21 cellular contexts compared by ENCODE assay signal in the genomic region with DNA sequence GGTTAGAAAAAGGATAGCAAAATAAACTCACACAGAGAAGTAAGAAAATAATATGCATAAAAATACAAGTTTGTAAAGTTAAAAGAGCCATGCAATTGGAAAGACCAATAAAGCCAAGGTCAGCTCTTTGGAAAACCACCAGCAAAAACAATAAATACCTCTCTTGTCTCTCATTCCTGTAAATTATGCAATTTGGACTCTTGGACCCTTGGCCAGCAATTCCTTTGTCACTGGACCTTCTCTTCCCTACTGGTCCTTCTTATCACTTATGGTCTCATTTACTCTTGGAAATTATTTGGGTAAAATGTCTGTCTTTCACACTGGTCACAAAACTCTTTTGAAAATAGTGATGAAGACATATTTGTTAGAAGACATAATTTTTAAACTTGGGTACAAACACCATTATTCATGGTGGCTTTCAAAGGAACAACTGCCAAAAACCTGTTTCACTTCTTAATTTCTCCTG.
"Had no signal": no experiment of that assay in that cellular context is flagged by ENCODE, and none has a peak within 500 bp of the region (broad histone marks: within the 10 kb centered on the region; RNA-seq: fewer than 3 reads in every experiment).

No MANE protein-coding gene starts in this region.

- H3K27ac ChIP-seq: heart left ventricle, left lung, lower lobe of right lung, psoas muscle, sigmoid colon, skin epidermis, suprapubic skin, thyroid gland had no signal

- FAIRE-seq: endometrium, frontal cortex, urothelium cell line had no signal

- H3K4me3 Mint-ChIP-seq: memory B cell, naive B cell, nephron progenitor cell, type B pancreatic cell had no signal

- H3K36me3 ChIP-seq: heart left ventricle, left lung, lower lobe of right lung, sigmoid colon, suprapubic skin, thyroid gland had no signal

- H3K9me3 Mint-ChIP-seq: memory B cell, nephron progenitor cell, type B pancreatic cell had no signal

- ATAC-seq: esophagus mucosa, heart left ventricle, left lung, lower lobe of right lung, psoas muscle had no signal

- H3K4me1 ChIP-seq: heart left ventricle, left lung, lower lobe of right lung, psoas muscle had no signal

- H3K4me1 Mint-ChIP-seq: memory B cell, naive B cell had no signal

- H3K4me3 ChIP-seq: heart left ventricle, left lung, lower lobe of right lung, psoas muscle, sigmoid colon, skin epidermis, suprapubic skin, thyroid gland had no signal

- DNase-seq: effector memory CD4-positive, alpha-beta T cell; heart left ventricle; islet precursor cell; left lung; lower lobe of right lung; midbrain; naive B cell; nephron progenitor cell; psoas muscle; sigmoid colon; stimulated activated CD4-positive, alpha-beta T cell treated with anti-CD3 and anti-CD28 coated beads, Interleukin-2, amount 100 ng/mL, for 48 hours; stimulated activated naive CD4-positive, alpha-beta T cell treated with Interleukin-2 at 50 U/mL for 16 hours; thyroid gland had no signal

- H3K27ac Mint-ChIP-seq: memory B cell, naive B cell, nephron progenitor cell, type B pancreatic cell had no signal

- H3K36me3 Mint-ChIP-seq: memory B cell, naive B cell, type B pancreatic cell had no signal

- H3K27me3 ChIP-seq: left lung, sigmoid colon, suprapubic skin, thyroid gland had no signal

- H3K9me3 ChIP-seq: heart left ventricle, left lung, lower lobe of right lung, psoas muscle, sigmoid colon, suprapubic skin, thyroid gland had no signal
